15 cellular contexts compared by ENCODE assay signal in genomic region chr4:152528060-152528459, GRCh38. TPM values are rescaled to one million over a fixed set of nuclear protein-coding genes. Genes with fewer than 3 reads are reported as not detected.
DNase-seq lines count a peak whose midpoint lies in the region; ATAC-seq and TF ChIP-seq lines count a peak whose summit lies in the region.
"Had no signal": no experiment of that assay in that cellular context is flagged by ENCODE, and none has a peak within 500 bp of the region (broad histone marks: within the 10 kb centered on the region; RNA-seq: fewer than 3 reads in every experiment).

No MANE protein-coding gene starts in this region.

- H3K27me3 ChIP-seq in OCI-LY3 (ENCODE audit: low read depth, low read length) (no peaks in the 10 kb centered on the region), foreskin keratinocyte (no peaks in the 10 kb centered on the region)
- no peaks in the 10 kb centered on the region for H3K27me3 ChIP-seq in naive thymus-derived CD4-positive, alpha-beta T cell (ENCODE audit: control insufficient read depth in 2 of 2, insufficient read depth in 2 of 2, low read length in 2 of 2)
- H3K27me3 ChIP-seq: BE2C had no signal

- no peaks in the 10 kb centered on the region for H3K9me3 Mint-ChIP-seq in dendritic cell treated with granulocyte-macrophage colony-stimulating factor and Interleukin-4, amounts not matched to agents 40 ng/mL and 50 ng/mL, for 4 days
- H3K9me3 Mint-ChIP-seq in nephron progenitor cell = no peaks in the 10 kb centered on the region
- H3K9me3 Mint-ChIP-seq in naive thymus-derived CD4-positive, alpha-beta T cell = no peaks in the 10 kb centered on the region
- H3K9me3 Mint-ChIP-seq: CD4-positive, alpha-beta memory T cell had no signal

- DNase-seq in nephron progenitor cell (no peak), hypothalamus (lab: John Stamatoyannopoulos, UW) (no peak), HK-2 (ENCODE audit: unreplicated experiment) (no peak), foreskin keratinocyte (no peak)
- DNase-seq in naive thymus-derived CD4-positive, alpha-beta T cell = no peak
- DNase-seq: BE2C; CD4-positive, alpha-beta memory T cell; DMS79 treated with DMSO at 0.1 percent for 48 hours; HCEC 1CT; NCI-H1092 treated with DMSO at 0.1 percent for 48 hours; NCI-H187 treated with DMSO at 0.1 percent for 48 hours; NCI-H774 had no signal

- peaks cover 100% of the 10 kb centered on the region for H3K79me2 ChIP-seq in OCI-LY3 (ENCODE audit: low read length)

- TF ChIP-seq CTCF in OCI-LY3 (IDR thresholded peaks at IDR 0.05; ENCODE audit: low read depth, low read length) (no peak), nephron progenitor cell (IDR thresholded peaks at IDR 0.05) (no peak), foreskin keratinocyte (conservative IDR thresholded peaks at IDR 0.05) (no peak)

- no peak overlapping the region for H3K27ac ChIP-seq in OCI-LY3 (ENCODE audit: low read length)
- H3K27ac ChIP-seq in naive thymus-derived CD4-positive, alpha-beta T cell (ENCODE audit: low read depth, low read length) = no peak overlapping the region
- no peak overlapping the region for H3K27ac ChIP-seq in foreskin keratinocyte

- H3K4me3 ChIP-seq in OCI-LY3 (ENCODE audit: low read length) = no peak overlapping the region
- no peak overlapping the region for H3K4me3 ChIP-seq in naive thymus-derived CD4-positive, alpha-beta T cell (ENCODE audit: low read length)

- H3K4me1 ChIP-seq in OCI-LY3 (ENCODE audit: low read length) = peaks cover 80% of the 10 kb centered on the region
- peaks cover 14 to 24% of the 10 kb centered on the region in 2 donors for H3K4me1 ChIP-seq in naive thymus-derived CD4-positive, alpha-beta T cell (ENCODE audit: control insufficient read depth in 2 of 2, insufficient read depth in 2 of 2, low read length in 2 of 2)
- peaks cover 19% of the 10 kb centered on the region for H3K4me1 ChIP-seq in foreskin keratinocyte

- H2AFZ ChIP-seq in OCI-LY3 (ENCODE audit: low read depth, low read length) = no peak overlapping the region

- H3K4me3 Mint-ChIP-seq in dendritic cell treated with granulocyte-macrophage colony-stimulating factor and Interleukin-4, amounts not matched to agents 40 ng/mL and 50 ng/mL, for 4 days = no peak overlapping the region
- H3K4me3 Mint-ChIP-seq in nephron progenitor cell = no peak overlapping the region
- H3K4me3 Mint-ChIP-seq in naive thymus-derived CD4-positive, alpha-beta T cell = no peak overlapping the region

- CTCF ChIA-PET in naive thymus-derived CD4-positive, alpha-beta T cell (lab: Charles Lee) = no interaction called here

- peaks cover 18% of the 10 kb centered on the region for H3K36me3 Mint-ChIP-seq in dendritic cell treated with granulocyte-macrophage colony-stimulating factor and Interleukin-4, amounts not matched to agents 40 ng/mL and 50 ng/mL, for 4 days (ENCODE audit: low read depth)
- peaks cover 5% of the 10 kb centered on the region for H3K36me3 Mint-ChIP-seq in nephron progenitor cell (ENCODE audit: low read depth)
- H3K36me3 Mint-ChIP-seq in naive thymus-derived CD4-positive, alpha-beta T cell = peaks cover 0 to 37% (median 12%) of the 10 kb centered on the region in 5 donors

- intact Hi-C loops in dendritic cell treated with granulocyte-macrophage colony-stimulating factor and Interleukin-4, amounts not matched to agents 40 ng/mL and 50 ng/mL, for 4 days (cut with micrococcal nuclease) = no loop called here
- intact Hi-C loops in naive thymus-derived CD4-positive, alpha-beta T cell (cut with micrococcal nuclease) = no loop called here

- no peaks in the 10 kb centered on the region for H3K9me3 ChIP-seq in OCI-LY3 (ENCODE audit: insufficient read depth, low read length)
- H3K9me3 ChIP-seq in naive thymus-derived CD4-positive, alpha-beta T cell (ENCODE audit: control insufficient read depth in 2 of 3, low read length in 3 of 3) = no peaks in the 10 kb centered on the region
- H3K9me3 ChIP-seq: BE2C had no signal

- peak overlapping the region; percentile 41 for H3K27ac Mint-ChIP-seq in dendritic cell treated with granulocyte-macrophage colony-stimulating factor and Interleukin-4, amounts not matched to agents 40 ng/mL and 50 ng/mL, for 4 days
- peak overlapping the region; percentile 23 for H3K27ac Mint-ChIP-seq in nephron progenitor cell
- no peak overlapping the region for H3K27ac Mint-ChIP-seq in naive thymus-derived CD4-positive, alpha-beta T cell

- no peaks in the 10 kb centered on the region for H3K27me3 Mint-ChIP-seq in dendritic cell treated with granulocyte-macrophage colony-stimulating factor and Interleukin-4, amounts not matched to agents 40 ng/mL and 50 ng/mL, for 4 days
- H3K27me3 Mint-ChIP-seq in nephron progenitor cell (ENCODE audit: low read depth, poor library complexity) = no peaks in the 10 kb centered on the region
- H3K27me3 Mint-ChIP-seq in naive thymus-derived CD4-positive, alpha-beta T cell = no peaks in the 10 kb centered on the region
- H3K27me3 Mint-ChIP-seq: CD4-positive, alpha-beta memory T cell had no signal

- POLR2A ChIA-PET in naive thymus-derived CD4-positive, alpha-beta T cell (lab: Charles Lee) = no interaction called here

- H4K20me1 ChIP-seq in OCI-LY3 (ENCODE audit: insufficient read depth, low read length) = peaks cover 81% of the 10 kb centered on the region

- ATAC-seq in GM21786 (IDR thresholded peaks at IDR 0.05; ENCODE audit: unreplicated experiment) (peak; percentile 34), foreskin keratinocyte (no peak)
- no peak for ATAC-seq in naive thymus-derived CD4-positive, alpha-beta T cell

- H3K4me2 ChIP-seq in OCI-LY3 (ENCODE audit: low read length) = peak overlapping the region; percentile 21

- no peak overlapping the region for H3K9ac ChIP-seq in OCI-LY3 (ENCODE audit: low read length)

- peaks cover 35% of the 10 kb centered on the region for H3K36me3 ChIP-seq in OCI-LY3 (replicated peaks; ENCODE audit: low read depth, low read length)
- H3K36me3 ChIP-seq in naive thymus-derived CD4-positive, alpha-beta T cell (ENCODE audit: control insufficient read depth in 2 of 3, insufficient read depth in 3 of 3, low read length in 3 of 3) = peaks cover 0 to 4% (median 0%) of the 10 kb centered on the region in 3 experiments

- peaks cover 43% of the 10 kb centered on the region for H3K4me1 Mint-ChIP-seq in dendritic cell treated with granulocyte-macrophage colony-stimulating factor and Interleukin-4, amounts not matched to agents 40 ng/mL and 50 ng/mL, for 4 days (ENCODE audit: low read depth)
- peaks cover 18% of the 10 kb centered on the region for H3K4me1 Mint-ChIP-seq in nephron progenitor cell
- peaks cover 45 to 87% (median 72%) of the 10 kb centered on the region in 7 donors for H3K4me1 Mint-ChIP-seq in naive thymus-derived CD4-positive, alpha-beta T cell

RNA-seq across cellular contexts. Expression of gene FBXW7, which starts 7.8 kb away (rescaled TPM):
- 100 to 1,000 TPM in 4 of 5 experiments, 10 to 100 TPM in 1; 57.5 to 139 (median 116) TPM for total RNA-seq in naive thymus-derived CD4-positive, alpha-beta T cell
- polyA plus RNA-seq in naive thymus-derived CD4-positive, alpha-beta T cell = 10 to 100 TPM; 40.4 to 50.5 TPM
- total RNA-seq in foreskin keratinocyte = 39.3 and 41.0 TPM in 2 replicates
- polyA plus RNA-seq in foreskin keratinocyte = 6.6 and 7.2 TPM in 2 replicates

Comparison
In these comparisons a context has a peak if more than half of its experiments do, and no peak if none do; other contexts are left out.
1. H3K27ac Mint-ChIP-seq: peak in dendritic cell treated with granulocyte-macrophage colony-stimulating factor and Interleukin-4, amounts not matched to agents 40 ng/mL and 50 ng/mL, for 4 days (single experiment) and nephron progenitor cell (single experiment); none in naive thymus-derived CD4-positive, alpha-beta T cell (0 of 9).